In the genomic region with DNA sequence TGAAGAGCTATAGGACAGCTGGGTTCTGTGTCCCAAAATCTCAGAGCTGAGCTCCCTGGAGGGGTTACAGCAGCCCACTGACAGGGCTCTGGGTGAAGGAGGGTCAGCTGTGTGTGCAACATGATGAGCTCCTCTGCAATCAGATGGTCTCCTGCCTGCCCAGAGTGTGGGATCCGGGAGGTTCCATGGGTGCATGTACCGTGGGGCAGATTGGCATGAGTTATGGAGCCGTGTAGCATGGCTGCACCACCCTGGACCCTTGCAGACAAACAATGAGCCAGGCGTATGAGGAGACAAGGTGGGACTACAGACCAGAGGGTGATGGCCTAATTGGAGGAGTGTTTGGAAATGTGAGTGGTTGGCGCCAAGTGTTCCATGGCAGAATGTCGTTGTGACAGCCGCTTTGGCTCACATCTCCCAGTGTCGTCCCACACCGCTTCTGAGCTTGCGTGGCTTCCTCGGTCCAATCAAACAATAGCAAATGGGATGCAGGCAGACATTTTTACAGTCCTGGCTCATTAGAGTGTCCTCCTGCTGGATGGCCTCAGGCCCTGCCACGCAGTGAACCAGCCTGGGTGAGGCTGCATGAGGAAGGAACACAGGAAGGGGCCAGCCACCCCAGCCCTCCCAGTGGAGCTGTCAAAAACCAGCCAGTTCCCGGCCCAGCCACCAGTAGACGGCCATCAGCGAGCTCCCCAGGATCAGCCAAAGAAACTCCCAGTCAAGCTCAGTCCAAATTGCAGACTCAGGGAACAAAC, we compare ENCODE assay signal across 1 cellular context.
TF ChIP-seq lines count a peak whose summit lies in the region.

No MANE protein-coding gene starts in this region.

TF ChIP-seq in HepG2, 621 proteins besides CTCF, POLR2A, EP300 and RAD21 (continued from another document):
- TF ChIP-seq ZFP62 (CRISPR knock-in tag; IDR thresholded peaks at IDR 0.05) (no peak), TP53 (CRISPR knock-in tag; conservative IDR thresholded peaks at IDR 0.05) (no peak), HOXA9 (CRISPR knock-in tag; IDR thresholded peaks at IDR 0.05; ENCODE audit: borderline replicate concordance) (no peak)
- TF ChIP-seq, protein P1, sequence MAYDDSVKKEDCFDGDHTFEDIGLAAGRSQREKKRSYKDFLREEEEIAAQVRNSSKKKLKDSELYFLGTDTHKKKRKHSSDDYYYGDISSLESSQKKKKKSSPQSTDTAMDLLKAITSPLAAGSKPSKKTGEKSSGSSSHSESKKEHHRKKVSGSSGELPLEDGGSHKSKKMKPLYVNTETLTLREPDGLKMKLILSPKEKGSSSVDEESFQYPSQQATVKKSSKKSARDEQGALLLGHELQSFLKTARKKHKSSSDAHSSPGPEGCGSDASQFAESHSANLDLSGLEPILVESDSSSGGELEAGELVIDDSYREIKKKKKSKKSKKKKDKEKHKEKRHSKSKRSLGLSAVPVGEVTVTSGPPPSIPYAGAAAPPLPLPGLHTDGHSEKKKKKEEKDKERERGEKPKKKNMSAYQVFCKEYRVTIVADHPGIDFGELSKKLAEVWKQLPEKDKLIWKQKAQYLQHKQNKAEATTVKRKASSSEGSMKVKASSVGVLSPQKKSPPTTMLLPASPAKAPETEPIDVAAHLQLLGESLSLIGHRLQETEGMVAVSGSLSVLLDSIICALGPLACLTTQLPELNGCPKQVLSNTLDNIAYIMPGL (CRISPR knock-in tag; IDR thresholded peaks at IDR 0.05; ENCODE audit: borderline replicate concordance in 1 of 2, low read depth in 1 of 2) = no peak
- TF ChIP-seq, protein P2, sequence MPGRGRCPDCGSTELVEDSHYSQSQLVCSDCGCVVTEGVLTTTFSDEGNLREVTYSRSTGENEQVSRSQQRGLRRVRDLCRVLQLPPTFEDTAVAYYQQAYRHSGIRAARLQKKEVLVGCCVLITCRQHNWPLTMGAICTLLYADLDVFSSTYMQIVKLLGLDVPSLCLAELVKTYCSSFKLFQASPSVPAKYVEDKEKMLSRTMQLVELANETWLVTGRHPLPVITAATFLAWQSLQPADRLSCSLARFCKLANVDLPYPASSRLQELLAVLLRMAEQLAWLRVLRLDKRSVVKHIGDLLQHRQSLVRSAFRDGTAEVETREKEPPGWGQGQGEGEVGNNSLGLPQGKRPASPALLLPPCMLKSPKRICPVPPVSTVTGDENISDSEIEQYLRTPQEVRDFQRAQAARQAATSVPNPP (CRISPR knock-in tag; IDR thresholded peaks at IDR 0.05) = no peak
- TF ChIP-seq, protein P3, sequence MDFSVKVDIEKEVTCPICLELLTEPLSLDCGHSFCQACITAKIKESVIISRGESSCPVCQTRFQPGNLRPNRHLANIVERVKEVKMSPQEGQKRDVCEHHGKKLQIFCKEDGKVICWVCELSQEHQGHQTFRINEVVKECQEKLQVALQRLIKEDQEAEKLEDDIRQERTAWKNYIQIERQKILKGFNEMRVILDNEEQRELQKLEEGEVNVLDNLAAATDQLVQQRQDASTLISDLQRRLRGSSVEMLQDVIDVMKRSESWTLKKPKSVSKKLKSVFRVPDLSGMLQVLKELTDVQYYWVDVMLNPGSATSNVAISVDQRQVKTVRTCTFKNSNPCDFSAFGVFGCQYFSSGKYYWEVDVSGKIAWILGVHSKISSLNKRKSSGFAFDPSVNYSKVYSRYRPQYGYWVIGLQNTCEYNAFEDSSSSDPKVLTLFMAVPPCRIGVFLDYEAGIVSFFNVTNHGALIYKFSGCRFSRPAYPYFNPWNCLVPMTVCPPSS (IDR thresholded peaks at IDR 0.05) = no peak
TF ChIP-seq in HepG2: peak in this region for 0.
